Comparison of ENCODE assay signal across 19 cellular contexts in genomic region chr18:50654658-50655550, GRCh38.
A peak's percentile ranks its signal among the peaks of the same experiment; 100 is the strongest.
DNase-seq lines count a peak whose midpoint lies in the region; ATAC-seq and TF ChIP-seq lines count a peak whose summit lies in the region.
"Had no signal": no experiment of that assay in that cellular context is flagged by ENCODE, and none has a peak within 500 bp of the region (broad histone marks: within the 10 kb centered on the region; RNA-seq: fewer than 3 reads in every experiment).

No MANE protein-coding gene starts in this region.

- CTCF ChIA-PET in MCF 10A (lab: Yijun Ruan, JAX) = no interaction called here

- no peak overlapping the region for H3K9ac ChIP-seq in rectal smooth muscle tissue (ENCODE audit: low read length)
- H3K9ac ChIP-seq: GM23248 had no signal

- H3K27me3 Mint-ChIP-seq in MCF 10A (ENCODE audit: insufficient read depth, unreplicated experiment) = no peaks in the 10 kb centered on the region

- intact Hi-C loops in MCF 10A (cut with micrococcal nuclease) = no loop called here
- intact Hi-C loops in breast epithelium (cut with DNase I; ENCODE audit: low total_unique reads) = no loop called here
- intact Hi-C loops in left lung (cut with DNase I) = no loop called here

- peaks cover 5% of the 10 kb centered on the region for H3K4me1 Mint-ChIP-seq in MCF 10A (ENCODE audit: insufficient read depth, unreplicated experiment)
- H3K4me1 Mint-ChIP-seq: CD8-positive, alpha-beta memory T cell had no signal

- no peaks in the 10 kb centered on the region for H3K36me3 Mint-ChIP-seq in MCF 10A (ENCODE audit: insufficient read depth, unreplicated experiment)
- H3K36me3 Mint-ChIP-seq: CD8-positive, alpha-beta memory T cell had no signal

- 56% methylated on average over 14 of the region's 17 CpGs for WGBS in suprapubic skin

- H3K36me3 ChIP-seq in breast epithelium (no peaks in the 10 kb centered on the region), left lung (no peaks in the 10 kb centered on the region), rectal smooth muscle tissue (ENCODE audit: control insufficient read depth, insufficient read depth, low read length) (no peaks in the 10 kb centered on the region), suprapubic skin (no peaks in the 10 kb centered on the region)

- TF ChIP-seq POLR2A in breast epithelium (IDR thresholded peaks at IDR 0.05) (no peak), suprapubic skin (IDR thresholded peaks at IDR 0.05) (no peak)

- TF ChIP-seq EP300 in suprapubic skin (IDR thresholded peaks at IDR 0.05) = no peak

- no peak overlapping the region for H3K4me3 ChIP-seq in breast epithelium
- no peak overlapping the region for H3K4me3 ChIP-seq in left lung
- H3K4me3 ChIP-seq in rectal smooth muscle tissue (ENCODE audit: low read length) = no peak overlapping the region
- H3K4me3 ChIP-seq in suprapubic skin = no peak overlapping the region
- H3K4me3 ChIP-seq: body of pancreas, GM23248, SK-N-MC had no signal

- H3K27ac Mint-ChIP-seq in MCF 10A (ENCODE audit: low read depth, unreplicated experiment) = no peak overlapping the region

- BruUV-seq in MCF 10A (replicated peaks; lab: Mats Ljungman, UMichigan) = no TSS peak

- H3K27ac ChIP-seq in breast epithelium = no peak overlapping the region
- no peak overlapping the region for H3K27ac ChIP-seq in left lung
- peak overlapping the region; percentile 94 for H3K27ac ChIP-seq in rectal smooth muscle tissue (ENCODE audit: low read depth, low read length)
- no peak overlapping the region for H3K27ac ChIP-seq in suprapubic skin
- H3K27ac ChIP-seq: body of pancreas, GM23248, SK-N-MC had no signal

- H3K9me3 ChIP-seq in breast epithelium (no peaks in the 10 kb centered on the region), left lung (no peaks in the 10 kb centered on the region), suprapubic skin (no peaks in the 10 kb centered on the region)
- H3K9me3 ChIP-seq: body of pancreas had no signal

- H3K9me3 Mint-ChIP-seq in MCF 10A (ENCODE audit: unreplicated experiment) = no peaks in the 10 kb centered on the region
- H3K9me3 Mint-ChIP-seq: CD8-positive, alpha-beta memory T cell had no signal

- no peaks in the 10 kb centered on the region for H3K27me3 ChIP-seq in breast epithelium
- no peaks in the 10 kb centered on the region for H3K27me3 ChIP-seq in left lung
- H3K27me3 ChIP-seq in rectal smooth muscle tissue (ENCODE audit: control insufficient read depth, insufficient read depth, low read length) = no peaks in the 10 kb centered on the region
- H3K27me3 ChIP-seq in suprapubic skin = no peaks in the 10 kb centered on the region
- H3K27me3 ChIP-seq: body of pancreas had no signal

- peak; percentile 35 for ATAC-seq in left lung
- ATAC-seq: body of pancreas had no signal

- DNase-seq in MCF 10A (ENCODE audit: unreplicated experiment) = peak; percentile 30
- DNase-seq in breast epithelium (ENCODE audit: low spot score in 2 of 2) = no peak
- no peak for DNase-seq in left lung
- DNase-seq in OCI-M2 (lab: John Stamatoyannopoulos, UW; ENCODE audit: unreplicated experiment) = no peak
- DNase-seq in activated CD4-positive, alpha-beta T cell treated with anti-CD3 and anti-CD28 coated beads, Interleukin-2, amount 50 U/mL, for 48 hours = no peak
- DNase-seq in suprapubic skin (ENCODE audit: low spot score in 2 of 2) = no peak
- DNase-seq in NCI-H748 (lab: John Stamatoyannopoulos, UW; ENCODE audit: unreplicated experiment) = no peak
- DNase-seq: 8988T; activated gamma-delta T cell treated with Interleukin-2 at 50 U/mL for 16 hours; body of pancreas; CD8-positive, alpha-beta memory T cell; glutamatergic neuron; GM23248; Kasumi-1; NCI-H1694 treated with DMSO at 0.1 percent for 48 hours; NK-92 treated with Interleukin-12 subunit alpha and Interleukin-12 subunit beta, amount 100 ng/mL, for 24 hours; stimulated activated naive CD4-positive, alpha-beta T cell had no signal

- no peaks in the 10 kb centered on the region for H3K4me1 ChIP-seq in breast epithelium
- no peaks in the 10 kb centered on the region for H3K4me1 ChIP-seq in left lung
- peaks cover 55% of the 10 kb centered on the region for H3K4me1 ChIP-seq in rectal smooth muscle tissue (ENCODE audit: control insufficient read depth, insufficient read depth, low read length)
- no peaks in the 10 kb centered on the region for H3K4me1 ChIP-seq in suprapubic skin
- H3K4me1 ChIP-seq: body of pancreas had no signal

- POLR2A ChIA-PET in MCF 10A (lab: Yijun Ruan, JAX) = no interaction called here

- TF ChIP-seq CTCF in MCF 10A (IDR thresholded peaks at IDR 0.05; ENCODE audit: unreplicated experiment) (no peak), breast epithelium (IDR thresholded peaks at IDR 0.05) (no peak), left lung (IDR thresholded peaks at IDR 0.05) (no peak), suprapubic skin (IDR thresholded peaks at IDR 0.05) (no peak)

- no peak overlapping the region for H3K4me3 Mint-ChIP-seq in MCF 10A (ENCODE audit: unreplicated experiment)
- H3K4me3 Mint-ChIP-seq: CD8-positive, alpha-beta memory T cell had no signal
